In the genomic region with DNA sequence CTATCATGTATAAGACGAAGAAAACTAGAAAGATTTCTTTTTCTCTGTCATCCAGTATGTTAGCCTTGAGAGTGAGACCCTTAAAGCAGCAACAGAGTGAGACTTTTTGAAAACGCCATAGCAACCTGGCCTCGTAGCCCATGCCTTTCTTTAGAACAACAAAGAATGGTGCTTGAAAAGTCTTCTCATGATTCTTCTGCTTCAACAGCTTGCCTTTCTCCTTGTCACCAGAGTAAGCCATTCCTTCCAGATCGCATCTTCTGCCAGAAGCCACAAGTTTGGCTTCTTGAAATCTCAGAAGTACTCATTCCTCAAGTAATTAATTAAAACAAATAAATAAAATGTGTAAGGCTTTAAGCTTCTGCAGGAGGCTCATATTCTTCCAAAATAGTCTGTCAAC, we compare ENCODE assay signal across 23 cellular contexts.
A peak's percentile ranks its signal among the peaks of the same experiment; 100 is the strongest.
DNase-seq lines count a peak whose midpoint lies in the region; ATAC-seq, FAIRE-seq and TF ChIP-seq lines count a peak whose summit lies in the region.
"Had no signal": no experiment of that assay in that cellular context is flagged by ENCODE, and none has a peak within 500 bp of the region (broad histone marks: within the 10 kb centered on the region; RNA-seq: fewer than 3 reads in every experiment).

No MANE protein-coding gene starts in this region.

- H3K4ac ChIP-seq in H1 (replicated peaks; ENCODE audit: insufficient read length, low read depth, low read length): no peak overlapping the region

- no peaks in the 10 kb centered on the region for H3K4me1 ChIP-seq in H1 (replicated peaks in 1 of 4; ENCODE audit: control insufficient read depth in 3 of 4, insufficient read depth in 4 of 4, low read length in 3 of 4)

- ATAC-seq in left cardiac atrium: peak; percentile 56 to 59
- no peak for ATAC-seq in HG02571 (IDR thresholded peaks at IDR 0.05; ENCODE audit: unreplicated experiment)
- ATAC-seq in omental fat pad (ENCODE audit: low FRiP score): no peak
- ATAC-seq: K562 had no signal

- H3K27me3 ChIP-seq in H1 (replicated peaks in 1 of 4; ENCODE audit: control insufficient read depth in 3 of 4, extremely low read depth in 1 of 4, insufficient read depth in 3 of 4, low read length in 3 of 4): no peaks in the 10 kb centered on the region

- peaks cover 4% of the 10 kb centered on the region for H3K9me3 Mint-ChIP-seq in neural crest cell

- H3K4me3 ChIP-seq in H1 (ENCODE audit: extremely low read depth in 1 of 4, insufficient read depth in 2 of 4, low read depth in 3 of 4, low read length in 4 of 4): no peak overlapping the region
- H3K4me3 ChIP-seq: K562 had no signal

- no peaks in the 10 kb centered on the region for H3K79me2 ChIP-seq in H1 (ENCODE audit: control insufficient read depth in 1 of 2, insufficient read depth in 2 of 2, low read length in 2 of 2)

- no peak overlapping the region for H4K91ac ChIP-seq in H1 (replicated peaks; ENCODE audit: insufficient read length, low read length)

- no peak overlapping the region for H3K18ac ChIP-seq in H1 (ENCODE audit: extremely low read depth, low read length)

- H3K4me3 Mint-ChIP-seq in neural crest cell: peak overlapping the region; percentile 6

- 85% methylated on average over 4 of the region's 4 CpGs; no CpG with 5 or more reads in 1 of the 2 experiments for WGBS in H1 (ENCODE audit: extremely low coverage in 1 of 2, insufficient coverage in 1 of 2, insufficient read length in 1 of 2, insufficient replicate concordance in 2 of 2, low coverage in 1 of 2, low lambda C conversion rate in 2 of 2, missing lambda C conversion rate in 1 of 2), 2 experiments

- no peak overlapping the region for H2AK5ac ChIP-seq in H1 (ENCODE audit: low read depth, low read length)

- DNase-seq in left cardiac atrium (no peak), cardiac septum (ENCODE audit: low spot score) (no peak), H1 (ENCODE audit: low read depth in 1 of 2, low spot score in 2 of 2) (no peak), neural crest cell (ENCODE audit: low read depth, low spot score) (no peak), amniotic stem cell (lab: John Stamatoyannopoulos, UW) (no peak), omental fat pad (ENCODE audit: low spot score) (no peak)
- no peak for DNase-seq in stimulated activated CD4-positive, alpha-beta T cell treated with anti-CD3 and anti-CD28 coated beads, Interleukin-15, amount 100 ng/mL, for 24 hours
- DNase-seq: COR-L47; DMS153; EL; HCEC 1CT; NCI-H1436 treated with DMSO at 0.1 percent for 48 hours; NCI-H2081; NCI-H2227 treated with DMSO at 0.1 percent for 48 hours; NCI-H526; NK-92 treated with Interleukin-12 subunit alpha and Interleukin-12 subunit beta, amount 100 ng/mL, for 24 hours; OCI-M1; RPMI8226 had no signal

- no peak overlapping the region for H3K56ac ChIP-seq in H1 (replicated peaks; ENCODE audit: insufficient read length, low read depth, low read length)

- no peak for TF ChIP-seq POLR2A in H1 (IDR thresholded peaks at IDR 0.05; ENCODE audit: control extremely low read depth in 1 of 2, low read depth in 2 of 2, low read length in 2 of 2)

- no peak overlapping the region for H2BK20ac ChIP-seq in H1 (ENCODE audit: low read length)

- no peak overlapping the region for H2BK5ac ChIP-seq in H1 (ENCODE audit: low read depth, low read length)

- peaks cover 0 to 5% of the 10 kb centered on the region in 2 experiments for H3K9me3 ChIP-seq in H1 (ENCODE audit: insufficient read depth in 2 of 2, low read depth in 1 of 2, low read length in 1 of 2)

- peak overlapping the region; percentile 79; the same call in 1 of the 2 replicates for H2AFZ ChIP-seq in H1 (ENCODE audit: low read length)

- no peak for TF ChIP-seq EP300 in H1 (IDR thresholded peaks at IDR 0.05; ENCODE audit: borderline replicate concordance in 1 of 2, low read depth in 2 of 2, low read length in 2 of 2)

- no peak for FAIRE-seq in H1 (lab: Jason Lieb, UNC)
- FAIRE-seq: A204.1, K562 had no signal

- H3K4me2 ChIP-seq in H1 (ENCODE audit: insufficient read depth in 1 of 2, low read depth in 2 of 2, low read length in 2 of 2): no peak overlapping the region

- peaks cover 10% of the 10 kb centered on the region for H3K4me1 Mint-ChIP-seq in neural crest cell

- H3K27ac Mint-ChIP-seq in neural crest cell (ENCODE audit: unreplicated experiment): peak overlapping the region; percentile 35

- no peaks in the 10 kb centered on the region for H3K36me3 Mint-ChIP-seq in neural crest cell (ENCODE audit: low read depth)

- H4K8ac ChIP-seq in H1 (ENCODE audit: extremely low read depth, insufficient read depth, low read length): no peak overlapping the region

- H3K27ac ChIP-seq in H1 (ENCODE audit: low read depth, low read length): no peak overlapping the region
- H3K27ac ChIP-seq: C4-2B, HL-60 had no signal

- H3K23ac ChIP-seq in H1 (ENCODE audit: insufficient read length): no peak overlapping the region

- no peak overlapping the region for H2BK120ac ChIP-seq in H1 (replicated peaks; ENCODE audit: low read depth, low read length)

- no peak for TF ChIP-seq RAD21 in H1 (IDR thresholded peaks at IDR 0.05 in 1 of 2, conservative IDR thresholded peaks at IDR 0.05 in 1 of 2; ENCODE audit: low read depth in 2 of 2, low read length in 2 of 2)

- no peaks in the 10 kb centered on the region for H3K27me3 Mint-ChIP-seq in neural crest cell (ENCODE audit: low read depth)

- no peak overlapping the region for H2BK12ac ChIP-seq in H1 (ENCODE audit: low read depth, low read length)

- TF ChIP-seq CTCF in H1 (IDR thresholded peaks at IDR 0.05; ENCODE audit: control extremely low read depth in 1 of 3, insufficient read depth in 1 of 3, low read depth in 1 of 3, low read length in 3 of 3): no peak
- no peak for TF ChIP-seq CTCF in neural crest cell (conservative IDR thresholded peaks at IDR 0.05)
- no peak for TF ChIP-seq CTCF in omental fat pad (IDR thresholded peaks at IDR 0.05)

- no peak overlapping the region for H4K5ac ChIP-seq in H1 (ENCODE audit: insufficient read length, low read depth, low read length)

- no peaks in the 10 kb centered on the region for H4K20me1 ChIP-seq in H1 (replicated peaks in 1 of 2; ENCODE audit: control insufficient read depth in 1 of 2, insufficient read depth in 2 of 2, low read length in 2 of 2)

- no peak overlapping the region for H3K14ac ChIP-seq in H1 (ENCODE audit: insufficient read length)

- no peaks in the 10 kb centered on the region for H3K36me3 ChIP-seq in H1 (ENCODE audit: control insufficient read depth in 2 of 4, insufficient read depth in 4 of 4, low read length in 3 of 4)

- intact Hi-C loops in left cardiac atrium (cut with DNase I) (no loop called here), cardiac septum (cut with DNase I) (no loop called here)

- H3K79me1 ChIP-seq in H1 (ENCODE audit: low read depth, low read length): no peaks in the 10 kb centered on the region

- H2BK15ac ChIP-seq in H1 (ENCODE audit: low read length): no peak overlapping the region

- POLR2A ChIA-PET in H1 (lab: Charles Lee; ENCODE audit: partially characterized antibody): no interaction called here

- H3K23me2 ChIP-seq in H1 (ENCODE audit: low read depth, low read length): no peaks in the 10 kb centered on the region

- CTCF ChIA-PET in H1 (lab: Charles Lee; ENCODE audit: partially characterized antibody): interaction anchor here (0.6 kb wide), 1 partner anchor 13 kb away, joined by 3 read pairs; no protein-coding TSS in a partner anchor

- H3K9ac ChIP-seq in H1 (replicated peaks in 1 of 4; ENCODE audit: extremely low read depth in 1 of 4, low read depth in 3 of 4, low read length in 3 of 4): no peak overlapping the region

Comparison
In these comparisons a context has a peak if more than half of its experiments do, and no peak if none do; other contexts are left out.
1. ATAC-seq: peak in left cardiac atrium (2 of 2); none in HG02571 (single experiment) and omental fat pad (single experiment).